Comparison of ENCODE assay signal across 1 cellular context in genomic region chr6:52904562-52905279, GRCh38.
TF ChIP-seq lines count a peak whose summit lies in the region.

No MANE protein-coding gene starts in this region.

TF ChIP-seq in GM23338, 12 proteins besides CTCF, POLR2A, EP300 and RAD21 (continued from another document):
- no peak for TF ChIP-seq ZNF462 (CRISPR knock-in tag; IDR thresholded peaks at IDR 0.05)
- no peak for TF ChIP-seq EZH2phosphoT487 (IDR thresholded peaks at IDR 0.05; ENCODE audit: unreplicated experiment)
TF ChIP-seq in GM23338: peak in this region for 0.
